In the genomic region with DNA sequence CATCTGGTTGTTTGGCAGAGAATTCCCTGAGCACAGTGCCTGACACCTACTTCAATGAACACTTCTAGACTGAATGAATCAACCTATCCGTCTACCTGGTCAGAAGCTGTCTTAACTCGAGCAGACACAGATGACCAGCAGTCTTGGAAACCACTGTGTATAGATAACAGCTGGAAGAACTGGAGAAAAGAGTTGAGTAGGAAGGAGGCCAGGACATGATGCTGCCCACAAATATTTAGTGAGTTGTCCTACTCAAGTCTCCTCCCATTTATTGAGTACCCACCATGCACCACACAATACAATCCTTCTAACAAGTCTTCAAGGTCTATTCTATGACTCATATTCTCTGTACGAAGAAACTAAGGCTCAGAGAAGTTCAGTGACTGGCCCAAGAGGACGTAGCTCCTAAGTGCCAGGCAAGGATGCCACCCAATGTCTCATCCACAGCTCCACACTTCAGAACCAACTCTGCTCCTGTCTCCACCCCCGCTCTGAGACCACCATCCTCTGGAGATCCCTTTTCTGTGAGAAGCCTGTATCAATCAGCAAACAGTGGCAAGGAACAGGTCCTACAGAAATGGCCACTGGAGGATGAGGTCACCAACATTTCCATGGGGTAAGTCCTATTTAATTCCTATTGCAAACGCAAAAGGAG, we compare ENCODE assay signal across 31 cellular contexts.
DNase-seq lines count a peak whose midpoint lies in the region; ATAC-seq and TF ChIP-seq lines count a peak whose summit lies in the region.
"Had no signal": no experiment of that assay in that cellular context is flagged by ENCODE, and none has a peak within 500 bp of the region (broad histone marks: within the 10 kb centered on the region; RNA-seq: fewer than 3 reads in every experiment).

No MANE protein-coding gene starts in this region.

- H3K27me3 Mint-ChIP-seq in CD8-positive, alpha-beta T cell (ENCODE audit: low read depth), result no peaks in the 10 kb centered on the region
- H3K27me3 Mint-ChIP-seq in activated CD4-positive, alpha-beta memory T cell treated with anti-CD3 and anti-CD28 coated beads, Interleukin-2, amount 10 ng/mL, durations not matched to agents 7 days and 5 days, result peaks cover 19% of the 10 kb centered on the region
- H3K27me3 Mint-ChIP-seq: dendritic cell treated with granulocyte-macrophage colony-stimulating factor and Interleukin-4, amounts not matched to agents 40 ng/mL and 50 ng/mL, for 4 days had no signal

- H3K4me3 ChIP-seq in CD8-positive, alpha-beta T cell (ENCODE audit: low read depth, low read length), result no peak overlapping the region
- no peak overlapping the region for H3K4me3 ChIP-seq in left lung
- H3K4me3 ChIP-seq: lung, psoas muscle, SJSA1, testis, uterus had no signal

- ATAC-seq in left lobe of liver (no peak), left lung (no peak)
- ATAC-seq in CD8-positive, alpha-beta T cell, result no peak
- ATAC-seq: psoas muscle, T-helper 17 cell had no signal

- H3K27ac Mint-ChIP-seq in CD8-positive, alpha-beta T cell, result no peak overlapping the region
- no peak overlapping the region for H3K27ac Mint-ChIP-seq in activated CD4-positive, alpha-beta memory T cell treated with anti-CD3 and anti-CD28 coated beads, Interleukin-2, amount 10 ng/mL, durations not matched to agents 7 days and 5 days
- H3K27ac Mint-ChIP-seq: activated naive CD8-positive, alpha-beta T cell treated with anti-CD3 and anti-CD28 coated beads, Interleukin-2, amount 10 ng/mL, durations not matched to agents 7 days and 5 days; CD4-positive, CD25-positive, alpha-beta regulatory T cell; dendritic cell treated with granulocyte-macrophage colony-stimulating factor and Interleukin-4, amounts not matched to agents 40 ng/mL and 50 ng/mL, for 4 days; T-helper 17 cell had no signal

- POLR2A ChIA-PET in RWPE1 (lab: Yijun Ruan, JAX; ENCODE audit: low non-redundant PET), result no interaction called here
- POLR2A ChIA-PET in CD8-positive, alpha-beta T cell (lab: Charles Lee), result no interaction called here
- POLR2A ChIA-PET in activated CD4-positive, alpha-beta memory T cell treated with anti-CD3 and anti-CD28 coated beads, Interleukin-2, amount 10 ng/mL, durations not matched to agents 7 days and 5 days (lab: Charles Lee), result no interaction called here

- H3K9me3 ChIP-seq in CD8-positive, alpha-beta T cell (ENCODE audit: low read length), result no peaks in the 10 kb centered on the region
- no peaks in the 10 kb centered on the region for H3K9me3 ChIP-seq in left lung
- H3K9me3 ChIP-seq: psoas muscle, SJSA1, testis, uterus had no signal

- CTCF ChIA-PET in RWPE1 (lab: Yijun Ruan, JAX), result no interaction called here
- CTCF ChIA-PET in CD8-positive, alpha-beta T cell (lab: Charles Lee), result no interaction called here
- CTCF ChIA-PET in activated CD4-positive, alpha-beta memory T cell treated with anti-CD3 and anti-CD28 coated beads, Interleukin-2, amount 10 ng/mL, durations not matched to agents 7 days and 5 days (lab: Charles Lee), result no interaction called here

- H3K4me1 Mint-ChIP-seq in CD8-positive, alpha-beta T cell (ENCODE audit: low read depth), result no peaks in the 10 kb centered on the region
- H3K4me1 Mint-ChIP-seq in activated CD4-positive, alpha-beta memory T cell treated with anti-CD3 and anti-CD28 coated beads, Interleukin-2, amount 10 ng/mL, durations not matched to agents 7 days and 5 days, result peaks cover 2% of the 10 kb centered on the region
- H3K4me1 Mint-ChIP-seq: CD4-positive, CD25-positive, alpha-beta regulatory T cell had no signal

- no peak overlapping the region for H3K27ac ChIP-seq in RWPE1
- H3K27ac ChIP-seq in epithelial cell of prostate, result peak overlapping the region; percentile 9
- no peak overlapping the region for H3K27ac ChIP-seq in CD8-positive, alpha-beta T cell (ENCODE audit: low read depth, low read length)
- H3K27ac ChIP-seq in left lung, result no peak overlapping the region
- H3K27ac ChIP-seq: psoas muscle, SJSA1, testis, uterus, VCaP had no signal

- DNase-seq in EL, result peak; percentile 9
- peak; percentile 6 for DNase-seq in RWPE1 (ENCODE audit: low spot score)
- peak; percentile 84 for DNase-seq in epithelial cell of prostate (ENCODE audit: low read depth, low spot score)
- DNase-seq in left lobe of liver (ENCODE audit: low spot score), result peak; percentile 18
- DNase-seq in CD8-positive, alpha-beta T cell, result no peak
- DNase-seq in HUDEP-2 (lab: John Stamatoyannopoulos, UW; ENCODE audit: unreplicated experiment in 76 of 76), result no peak
- no peak for DNase-seq in left lung
- DNase-seq in activated CD4-positive, alpha-beta memory T cell treated with anti-CD3 and anti-CD28 coated beads, Interleukin-2, amount 10 ng/mL, durations not matched to agents 7 days and 5 days, result no peak
- DNase-seq: activated CD4-positive, alpha-beta T cell treated with anti-CD3 and anti-CD28 coated beads, Interleukin-2, amount 50 U/mL, for 1 hour; activated effector memory CD4-positive, alpha-beta T cell treated with Interleukin-2 at 50 U/mL for 16 hours; activated naive CD8-positive, alpha-beta T cell treated with anti-CD3 and anti-CD28 coated beads, Interleukin-2, amount 10 ng/mL, durations not matched to agents 7 days and 5 days; CD4-positive, CD25-positive, alpha-beta regulatory T cell; DMS 273 treated with DMSO at 0.1 percent for 48 hours; foreskin melanocyte; GDM1; hippocampal formation; NCI-H1092 treated with DMSO at 0.1 percent for 48 hours; NCI-H2029; NCI-H226; NCI-H774; psoas muscle; small intestine; stimulated activated CD4-positive, alpha-beta T cell treated with anti-CD3 and anti-CD28 coated beads, Interleukin-2, amount 100 ng/mL, for 48 hours; stimulated activated naive CD4-positive, alpha-beta T cell; T-helper 17 cell; testis; uterus had no signal

- TF ChIP-seq CTCF in RWPE1 (conservative IDR thresholded peaks at IDR 0.05; ENCODE audit: low read depth) (no peak), left lung (IDR thresholded peaks at IDR 0.05) (no peak)
- TF ChIP-seq CTCF in CD8-positive, alpha-beta T cell (IDR thresholded peaks at IDR 0.05), result no peak

- H3K36me3 ChIP-seq in CD8-positive, alpha-beta T cell (ENCODE audit: insufficient read depth, low read length), result no peaks in the 10 kb centered on the region
- H3K36me3 ChIP-seq in left lung, result no peaks in the 10 kb centered on the region
- H3K36me3 ChIP-seq: SJSA1, uterus had no signal

- H3K4me1 ChIP-seq in CD8-positive, alpha-beta T cell (ENCODE audit: insufficient read depth, low read length), result no peaks in the 10 kb centered on the region
- H3K4me1 ChIP-seq in left lung, result no peaks in the 10 kb centered on the region
- H3K4me1 ChIP-seq: psoas muscle, SJSA1, testis, uterus had no signal

- H3K36me3 Mint-ChIP-seq in CD8-positive, alpha-beta T cell, result no peaks in the 10 kb centered on the region
- no peaks in the 10 kb centered on the region for H3K36me3 Mint-ChIP-seq in activated CD4-positive, alpha-beta memory T cell treated with anti-CD3 and anti-CD28 coated beads, Interleukin-2, amount 10 ng/mL, durations not matched to agents 7 days and 5 days (ENCODE audit: low read depth)
- H3K36me3 Mint-ChIP-seq: activated naive CD8-positive, alpha-beta T cell treated with anti-CD3 and anti-CD28 coated beads, Interleukin-2, amount 10 ng/mL, durations not matched to agents 7 days and 5 days; CD4-positive, CD25-positive, alpha-beta regulatory T cell had no signal

- no peak overlapping the region for H3K4me3 Mint-ChIP-seq in CD8-positive, alpha-beta T cell
- no peak overlapping the region for H3K4me3 Mint-ChIP-seq in activated CD4-positive, alpha-beta memory T cell treated with anti-CD3 and anti-CD28 coated beads, Interleukin-2, amount 10 ng/mL, durations not matched to agents 7 days and 5 days
- H3K4me3 Mint-ChIP-seq: activated naive CD8-positive, alpha-beta T cell treated with anti-CD3 and anti-CD28 coated beads, Interleukin-2, amount 10 ng/mL, durations not matched to agents 7 days and 5 days; CD4-positive, CD25-positive, alpha-beta regulatory T cell; dendritic cell treated with granulocyte-macrophage colony-stimulating factor and Interleukin-4, amounts not matched to agents 40 ng/mL and 50 ng/mL, for 4 days; T-helper 17 cell had no signal

- intact Hi-C loops in CD8-positive, alpha-beta T cell (cut with DNase I, micrococcal nuclease), result no loop called here
- intact Hi-C loops in left lung (cut with DNase I), result no loop called here

- H3K27me3 ChIP-seq in CD8-positive, alpha-beta T cell (ENCODE audit: insufficient read depth, low read length), result no peaks in the 10 kb centered on the region
- no peaks in the 10 kb centered on the region for H3K27me3 ChIP-seq in left lung
- H3K27me3 ChIP-seq: SJSA1, testis, uterus had no signal

- no peaks in the 10 kb centered on the region for H3K9me3 Mint-ChIP-seq in CD8-positive, alpha-beta T cell
- H3K9me3 Mint-ChIP-seq in activated CD4-positive, alpha-beta memory T cell treated with anti-CD3 and anti-CD28 coated beads, Interleukin-2, amount 10 ng/mL, durations not matched to agents 7 days and 5 days, result no peaks in the 10 kb centered on the region
- H3K9me3 Mint-ChIP-seq: activated naive CD8-positive, alpha-beta T cell treated with anti-CD3 and anti-CD28 coated beads, Interleukin-2, amount 10 ng/mL, durations not matched to agents 7 days and 5 days; CD4-positive, CD25-positive, alpha-beta regulatory T cell; dendritic cell treated with granulocyte-macrophage colony-stimulating factor and Interleukin-4, amounts not matched to agents 40 ng/mL and 50 ng/mL, for 4 days had no signal

Comparison
In these comparisons a context has a peak if more than half of its experiments do, and no peak if none do; other contexts are left out.
1. DNase-seq: peak in EL (single experiment), RWPE1 (single experiment), epithelial cell of prostate (single experiment) and left lobe of liver (single experiment); none in CD8-positive, alpha-beta T cell (0 of 7), HUDEP-2 (0 of 76), left lung (0 of 2) and activated CD4-positive, alpha-beta memory T cell treated with anti-CD3 and anti-CD28 coated beads, Interleukin-2, amount 10 ng/mL, durations not matched to agents 7 days and 5 days (single experiment).